In the genomic region with DNA sequence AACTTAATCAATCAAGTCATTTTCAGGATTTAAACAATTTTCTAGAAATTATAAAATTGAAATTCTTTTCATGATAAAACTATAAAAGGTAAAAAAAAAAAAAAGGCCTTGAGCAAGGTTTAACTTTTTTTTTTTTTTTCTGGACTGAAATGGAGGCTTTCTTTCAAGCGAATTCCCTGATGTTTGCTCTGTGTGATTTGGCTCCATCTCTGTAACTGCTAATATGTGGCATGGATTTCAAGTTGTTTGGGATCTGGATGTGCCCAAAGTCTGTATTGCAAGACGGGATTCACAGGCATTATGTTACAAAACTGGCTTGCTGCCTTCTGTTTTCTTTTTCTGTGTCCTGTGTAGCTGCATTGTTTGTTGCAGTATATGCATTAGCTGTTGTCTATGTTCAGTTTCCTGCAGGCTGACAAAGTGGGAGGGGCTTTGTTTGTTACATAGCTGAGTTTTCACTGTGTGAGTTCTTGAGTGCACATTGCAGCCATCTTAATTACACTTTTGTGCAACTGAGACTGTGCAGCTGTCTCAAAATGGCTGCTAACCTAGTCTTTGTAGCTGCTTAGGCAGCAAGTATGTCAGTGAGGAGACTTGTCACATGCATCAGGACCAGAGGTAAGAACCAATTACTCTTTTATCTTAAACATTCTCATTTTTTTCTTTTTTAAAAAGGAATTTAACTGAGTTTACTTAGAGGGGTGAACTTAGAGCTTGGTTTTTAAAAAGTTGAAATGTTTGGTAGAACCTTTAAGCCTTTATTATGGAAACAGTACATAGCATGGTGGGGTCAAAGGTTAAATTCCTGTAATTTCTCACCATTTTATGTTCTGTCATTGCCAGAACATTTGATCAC, we compare ENCODE assay signal across 1 cellular context.
TF ChIP-seq lines count a peak whose summit lies in the region.

No MANE protein-coding gene starts in this region.

TF ChIP-seq in H1, 55 proteins besides CTCF, POLR2A, EP300 and RAD21:
- peak; percentile 30; the same call in 1 of the 2 replicates for TF ChIP-seq JUND (IDR thresholded peaks at IDR 0.05; ENCODE audit: low read length)
- TF ChIP-seq SP1 (IDR thresholded peaks at IDR 0.05; ENCODE audit: low read depth, low read length) = peak; percentile 99
- 0 out of 2 replicates have a peak, but pooled peaks have one; percentile 47 for TF ChIP-seq ATF2 (IDR thresholded peaks at IDR 0.05; ENCODE audit: low read length)
- TF ChIP-seq RBBP5 (IDR thresholded peaks at IDR 0.05; ENCODE audit: borderline replicate concordance, low read depth, low read length) = no peak
- peak; percentile 96 for TF ChIP-seq YY1 (IDR thresholded peaks at IDR 0.05; ENCODE audit: low read depth, low read length)
- TF ChIP-seq RFX5 (IDR thresholded peaks at IDR 0.05; ENCODE audit: borderline replicate concordance, low read depth, low read length) = no peak
- TF ChIP-seq ATF3 (IDR thresholded peaks at IDR 0.05; ENCODE audit: insufficient read depth, low read depth, low read length) = no peak
- peak; percentile 40 for TF ChIP-seq EGR1 (IDR thresholded peaks at IDR 0.05; ENCODE audit: borderline replicate concordance, low read depth, low read length)
- TF ChIP-seq TEAD4 (IDR thresholded peaks at IDR 0.05; ENCODE audit: low read depth, low read length) = peak; percentile 38
- TF ChIP-seq, protein P1, sequence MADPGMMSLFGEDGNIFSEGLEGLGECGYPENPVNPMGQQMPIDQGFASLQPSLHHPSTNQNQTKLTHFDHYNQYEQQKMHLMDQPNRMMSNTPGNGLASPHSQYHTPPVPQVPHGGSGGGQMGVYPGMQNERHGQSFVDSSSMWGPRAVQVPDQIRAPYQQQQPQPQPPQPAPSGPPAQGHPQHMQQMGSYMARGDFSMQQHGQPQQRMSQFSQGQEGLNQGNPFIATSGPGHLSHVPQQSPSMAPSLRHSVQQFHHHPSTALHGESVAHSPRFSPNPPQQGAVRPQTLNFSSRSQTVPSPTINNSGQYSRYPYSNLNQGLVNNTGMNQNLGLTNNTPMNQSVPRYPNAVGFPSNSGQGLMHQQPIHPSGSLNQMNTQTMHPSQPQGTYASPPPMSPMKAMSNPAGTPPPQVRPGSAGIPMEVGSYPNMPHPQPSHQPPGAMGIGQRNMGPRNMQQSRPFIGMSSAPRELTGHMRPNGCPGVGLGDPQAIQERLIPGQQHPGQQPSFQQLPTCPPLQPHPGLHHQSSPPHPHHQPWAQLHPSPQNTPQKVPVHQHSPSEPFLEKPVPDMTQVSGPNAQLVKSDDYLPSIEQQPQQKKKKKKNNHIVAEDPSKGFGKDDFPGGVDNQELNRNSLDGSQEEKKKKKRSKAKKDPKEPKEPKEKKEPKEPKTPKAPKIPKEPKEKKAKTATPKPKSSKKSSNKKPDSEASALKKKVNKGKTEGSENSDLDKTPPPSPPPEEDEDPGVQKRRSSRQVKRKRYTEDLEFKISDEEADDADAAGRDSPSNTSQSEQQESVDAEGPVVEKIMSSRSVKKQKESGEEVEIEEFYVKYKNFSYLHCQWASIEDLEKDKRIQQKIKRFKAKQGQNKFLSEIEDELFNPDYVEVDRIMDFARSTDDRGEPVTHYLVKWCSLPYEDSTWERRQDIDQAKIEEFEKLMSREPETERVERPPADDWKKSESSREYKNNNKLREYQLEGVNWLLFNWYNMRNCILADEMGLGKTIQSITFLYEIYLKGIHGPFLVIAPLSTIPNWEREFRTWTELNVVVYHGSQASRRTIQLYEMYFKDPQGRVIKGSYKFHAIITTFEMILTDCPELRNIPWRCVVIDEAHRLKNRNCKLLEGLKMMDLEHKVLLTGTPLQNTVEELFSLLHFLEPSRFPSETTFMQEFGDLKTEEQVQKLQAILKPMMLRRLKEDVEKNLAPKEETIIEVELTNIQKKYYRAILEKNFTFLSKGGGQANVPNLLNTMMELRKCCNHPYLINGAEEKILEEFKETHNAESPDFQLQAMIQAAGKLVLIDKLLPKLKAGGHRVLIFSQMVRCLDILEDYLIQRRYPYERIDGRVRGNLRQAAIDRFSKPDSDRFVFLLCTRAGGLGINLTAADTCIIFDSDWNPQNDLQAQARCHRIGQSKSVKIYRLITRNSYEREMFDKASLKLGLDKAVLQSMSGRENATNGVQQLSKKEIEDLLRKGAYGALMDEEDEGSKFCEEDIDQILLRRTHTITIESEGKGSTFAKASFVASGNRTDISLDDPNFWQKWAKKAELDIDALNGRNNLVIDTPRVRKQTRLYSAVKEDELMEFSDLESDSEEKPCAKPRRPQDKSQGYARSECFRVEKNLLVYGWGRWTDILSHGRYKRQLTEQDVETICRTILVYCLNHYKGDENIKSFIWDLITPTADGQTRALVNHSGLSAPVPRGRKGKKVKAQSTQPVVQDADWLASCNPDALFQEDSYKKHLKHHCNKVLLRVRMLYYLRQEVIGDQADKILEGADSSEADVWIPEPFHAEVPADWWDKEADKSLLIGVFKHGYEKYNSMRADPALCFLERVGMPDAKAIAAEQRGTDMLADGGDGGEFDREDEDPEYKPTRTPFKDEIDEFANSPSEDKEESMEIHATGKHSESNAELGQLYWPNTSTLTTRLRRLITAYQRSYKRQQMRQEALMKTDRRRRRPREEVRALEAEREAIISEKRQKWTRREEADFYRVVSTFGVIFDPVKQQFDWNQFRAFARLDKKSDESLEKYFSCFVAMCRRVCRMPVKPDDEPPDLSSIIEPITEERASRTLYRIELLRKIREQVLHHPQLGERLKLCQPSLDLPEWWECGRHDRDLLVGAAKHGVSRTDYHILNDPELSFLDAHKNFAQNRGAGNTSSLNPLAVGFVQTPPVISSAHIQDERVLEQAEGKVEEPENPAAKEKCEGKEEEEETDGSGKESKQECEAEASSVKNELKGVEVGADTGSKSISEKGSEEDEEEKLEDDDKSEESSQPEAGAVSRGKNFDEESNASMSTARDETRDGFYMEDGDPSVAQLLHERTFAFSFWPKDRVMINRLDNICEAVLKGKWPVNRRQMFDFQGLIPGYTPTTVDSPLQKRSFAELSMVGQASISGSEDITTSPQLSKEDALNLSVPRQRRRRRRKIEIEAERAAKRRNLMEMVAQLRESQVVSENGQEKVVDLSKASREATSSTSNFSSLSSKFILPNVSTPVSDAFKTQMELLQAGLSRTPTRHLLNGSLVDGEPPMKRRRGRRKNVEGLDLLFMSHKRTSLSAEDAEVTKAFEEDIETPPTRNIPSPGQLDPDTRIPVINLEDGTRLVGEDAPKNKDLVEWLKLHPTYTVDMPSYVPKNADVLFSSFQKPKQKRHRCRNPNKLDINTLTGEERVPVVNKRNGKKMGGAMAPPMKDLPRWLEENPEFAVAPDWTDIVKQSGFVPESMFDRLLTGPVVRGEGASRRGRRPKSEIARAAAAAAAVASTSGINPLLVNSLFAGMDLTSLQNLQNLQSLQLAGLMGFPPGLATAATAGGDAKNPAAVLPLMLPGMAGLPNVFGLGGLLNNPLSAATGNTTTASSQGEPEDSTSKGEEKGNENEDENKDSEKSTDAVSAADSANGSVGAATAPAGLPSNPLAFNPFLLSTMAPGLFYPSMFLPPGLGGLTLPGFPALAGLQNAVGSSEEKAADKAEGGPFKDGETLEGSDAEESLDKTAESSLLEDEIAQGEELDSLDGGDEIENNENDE (IDR thresholded peaks at IDR 0.05; ENCODE audit: insufficient replicate concordance, low read length) = peak; percentile 51
- no peak for TF ChIP-seq TBP (IDR thresholded peaks at IDR 0.05; ENCODE audit: low read depth, low read length)
